Comparison of ENCODE assay signal across 15 cellular contexts in the genomic region with DNA sequence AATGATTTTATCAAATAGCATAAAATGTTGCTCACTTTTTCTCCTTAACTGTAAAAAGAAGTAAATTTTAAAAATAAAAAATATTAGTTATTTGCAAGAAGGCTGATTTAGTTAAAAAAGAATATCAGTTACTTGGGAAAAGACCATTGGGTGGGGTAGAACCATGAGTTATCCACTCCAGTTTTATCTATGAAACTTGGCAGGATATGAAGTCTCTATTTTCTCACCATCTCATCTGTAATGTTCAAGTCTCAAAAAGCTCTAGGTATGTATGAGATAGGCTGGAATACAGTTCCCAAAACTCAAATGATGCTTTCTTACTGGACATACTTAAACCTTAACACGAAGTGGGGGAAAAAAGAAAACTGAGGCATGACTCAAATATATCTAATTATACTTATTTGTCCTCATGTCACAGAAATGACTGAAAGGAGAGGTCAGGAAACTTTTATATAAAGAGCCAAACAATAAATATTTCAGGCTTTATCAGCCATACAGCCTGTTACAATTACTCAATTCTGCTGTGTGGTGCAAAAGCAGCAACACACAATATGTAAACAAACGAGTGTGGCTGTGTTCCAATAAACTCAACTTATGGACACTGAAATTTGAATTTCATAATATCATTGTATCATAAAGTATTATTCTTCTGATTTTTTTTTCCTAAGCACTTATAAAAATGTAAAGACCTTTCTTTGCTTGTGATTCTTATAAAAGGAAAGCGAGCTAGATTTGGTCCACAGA.
DNase-seq lines count a peak whose midpoint lies in the region; ATAC-seq and TF ChIP-seq lines count a peak whose summit lies in the region.
"Had no signal": no experiment of that assay in that cellular context is flagged by ENCODE, and none has a peak within 500 bp of the region (broad histone marks: within the 10 kb centered on the region; RNA-seq: fewer than 3 reads in every experiment).

No MANE protein-coding gene starts in this region.

- H3K4me3 ChIP-seq in CD4-positive, CD25-positive, alpha-beta regulatory T cell (ENCODE audit: low read depth, low read length): no peak overlapping the region
- no peak overlapping the region for H3K4me3 ChIP-seq in SK-N-MC
- no peak overlapping the region for H3K4me3 ChIP-seq in fibroblast of villous mesenchyme (ENCODE audit: low read depth, low read length)
- H3K4me3 ChIP-seq in gastrocnemius medialis: no peak overlapping the region
- H3K4me3 ChIP-seq in prostate gland: no peak overlapping the region
- H3K4me3 ChIP-seq: K562 had no signal

- ATAC-seq in CD4-positive, CD25-positive, alpha-beta regulatory T cell (ENCODE audit: low read depth in 2 of 2): no peak
- no peak for ATAC-seq in gastrocnemius medialis

- H3K27me3 Mint-ChIP-seq in CD4-positive, CD25-positive, alpha-beta regulatory T cell: no peaks in the 10 kb centered on the region
- H3K27me3 Mint-ChIP-seq in chondrocyte (ENCODE audit: low read depth): no peaks in the 10 kb centered on the region

- TF ChIP-seq CTCF in chondrocyte (IDR thresholded peaks at IDR 0.05) (no peak), fibroblast of villous mesenchyme (IDR thresholded peaks at IDR 0.05; ENCODE audit: insufficient read depth, low read depth, low read length) (no peak), gastrocnemius medialis (IDR thresholded peaks at IDR 0.05 in 4 of 5, conservative IDR thresholded peaks at IDR 0.05 in 1 of 5) (no peak), prostate gland (IDR thresholded peaks at IDR 0.05) (no peak)

- H3K27ac Mint-ChIP-seq in CD4-positive, CD25-positive, alpha-beta regulatory T cell: peak overlapping the region in 2 of 3 donors; percentile 23 to 74
- peak overlapping the region; percentile 58 for H3K27ac Mint-ChIP-seq in chondrocyte (ENCODE audit: unreplicated experiment)

- H3K9ac ChIP-seq in SK-N-MC (ENCODE audit: insufficient read length): peak overlapping the region; percentile 1

- no peak for TF ChIP-seq POLR2A in gastrocnemius medialis (IDR thresholded peaks at IDR 0.05)
- no peak for TF ChIP-seq POLR2A in prostate gland (IDR thresholded peaks at IDR 0.05)

- in situ Hi-C loops in gastrocnemius medialis (cut with MboI; ENCODE audit: low sequenced_read_pairs in 4 of 4): loop anchor here in 3 of 4 donors (25.0 kb wide), 2 partner anchors 122 to 297 kb away; partner anchors contain the start of gene TBL1XR1 (in 2 of the 3)

- WGBS in prostate gland: 86% methylated on average over 3 of the region's 3 CpGs

- peaks cover 14% of the 10 kb centered on the region for H3K36me3 Mint-ChIP-seq in CD4-positive, CD25-positive, alpha-beta regulatory T cell
- H3K36me3 Mint-ChIP-seq in chondrocyte (ENCODE audit: low read depth): peaks cover 11% of the 10 kb centered on the region

- no peaks in the 10 kb centered on the region for H3K27me3 ChIP-seq in CD4-positive, CD25-positive, alpha-beta regulatory T cell (ENCODE audit: control insufficient read depth, insufficient read depth, low read length)
- H3K27me3 ChIP-seq in gastrocnemius medialis: no peaks in the 10 kb centered on the region
- no peaks in the 10 kb centered on the region for H3K27me3 ChIP-seq in prostate gland (replicated peaks; ENCODE audit: insufficient read depth)

- H3K4me3 Mint-ChIP-seq in CD4-positive, CD25-positive, alpha-beta regulatory T cell: no peak overlapping the region
- no peak overlapping the region for H3K4me3 Mint-ChIP-seq in chondrocyte (ENCODE audit: unreplicated experiment)

- H3K9me3 ChIP-seq in CD4-positive, CD25-positive, alpha-beta regulatory T cell (ENCODE audit: control insufficient read depth in 2 of 2, low read length in 2 of 2): no peaks in the 10 kb centered on the region
- H3K9me3 ChIP-seq in SK-N-MC (ENCODE audit: low read depth, low read length) (peaks cover 10% of the 10 kb centered on the region), gastrocnemius medialis (no peaks in the 10 kb centered on the region), prostate gland (no peaks in the 10 kb centered on the region)

- peaks cover 0 to 1% (median 0%) of the 10 kb centered on the region in 7 donors for H3K9me3 Mint-ChIP-seq in CD4-positive, CD25-positive, alpha-beta regulatory T cell
- H3K9me3 Mint-ChIP-seq in chondrocyte (ENCODE audit: low read depth): no peaks in the 10 kb centered on the region

- H3K27ac ChIP-seq in CD4-positive, CD25-positive, alpha-beta regulatory T cell (ENCODE audit: insufficient read depth, low read length, poor library complexity, severe bottlenecking): peak overlapping the region; percentile 7
- H3K27ac ChIP-seq in SK-N-MC (peak overlapping the region; percentile 29), gastrocnemius medialis (no peak overlapping the region), prostate gland (no peak overlapping the region)

- H3K4me1 Mint-ChIP-seq in CD4-positive, CD25-positive, alpha-beta regulatory T cell: peaks cover 50 to 85% (median 71%) of the 10 kb centered on the region in 4 donors
- H3K4me1 Mint-ChIP-seq in chondrocyte (ENCODE audit: low read depth): peaks cover 71% of the 10 kb centered on the region

- peaks cover 1% of the 10 kb centered on the region for H3K36me3 ChIP-seq in CD4-positive, CD25-positive, alpha-beta regulatory T cell (ENCODE audit: control insufficient read depth, insufficient read depth, low read length)
- H3K36me3 ChIP-seq in SK-N-MC (ENCODE audit: insufficient read depth, low read length) (peaks cover 85% of the 10 kb centered on the region), gastrocnemius medialis (no peaks in the 10 kb centered on the region), prostate gland (no peaks in the 10 kb centered on the region)

- intact Hi-C loops in gastrocnemius medialis (cut with DNase I; ENCODE audit: low total_unique reads): no loop called here
- intact Hi-C loops in prostate gland (cut with DNase I): no loop called here

- DNase-seq in CD4-positive, CD25-positive, alpha-beta regulatory T cell: no peak
- DNase-seq in SK-N-MC (ENCODE audit: low read depth, low spot score) (no peak), chondrocyte (ENCODE audit: low spot score) (no peak), fibroblast of villous mesenchyme (ENCODE audit: low read depth) (peak; percentile 36), gastrocnemius medialis (no peak), prostate gland (ENCODE audit: low spot score) (no peak), NCI-H82 treated with DMSO at 0.1 percent for 48 hours (lab: John Stamatoyannopoulos, UW; ENCODE audit: unreplicated experiment) (no peak)
- DNase-seq: ACHN, C1 segment of cervical spinal cord, DND-41, NCI-H1105, NCI-H1694, NCI-H2081 treated with DMSO at 0.1 percent for 48 hours, SHP77 treated with DMSO at 0.1 percent for 48 hours had no signal

- peaks cover 48% of the 10 kb centered on the region for H3K4me1 ChIP-seq in CD4-positive, CD25-positive, alpha-beta regulatory T cell (ENCODE audit: control insufficient read depth, insufficient read depth, low read length, poor library complexity, severe bottlenecking)
- H3K4me1 ChIP-seq in gastrocnemius medialis: peaks cover 72 to 89% of the 10 kb centered on the region in 2 donors
- H3K4me1 ChIP-seq in prostate gland (replicated peaks): peaks cover 4% of the 10 kb centered on the region

Comparison
In these comparisons a context has a peak if more than half of its experiments do, and no peak if none do; other contexts are left out.
1. H3K27ac ChIP-seq: peak in CD4-positive, CD25-positive, alpha-beta regulatory T cell (single experiment) and SK-N-MC (single experiment); none in gastrocnemius medialis (0 of 4) and prostate gland (0 of 2).